In genomic region chr10:31134303-31134928, GRCh38 we compare ENCODE assay signal across 8 cellular contexts.
A peak's percentile ranks its signal among the peaks of the same experiment; 100 is the strongest.
DNase-seq lines count a peak whose midpoint lies in the region; ATAC-seq and TF ChIP-seq lines count a peak whose summit lies in the region.

No MANE protein-coding gene starts in this region.

- H3K4me3 ChIP-seq in A673 (ENCODE audit: low read depth, low read length, poor library complexity, severe bottlenecking), result no peak overlapping the region

- no peaks in the 10 kb centered on the region for H3K9me3 ChIP-seq in A673 (ENCODE audit: low read depth, low read length, poor library complexity, severe bottlenecking)

- no peaks in the 10 kb centered on the region for H3K36me3 ChIP-seq in A673 (ENCODE audit: insufficient read depth, low read length, poor library complexity, severe bottlenecking)

- H3K4me1 ChIP-seq in A673 (ENCODE audit: insufficient read depth, low read length, poor library complexity, severe bottlenecking), result peaks cover 8% of the 10 kb centered on the region

- no TSS peak for BruUV-seq in A673 (replicated peaks; lab: Mats Ljungman, UMichigan)

- ATAC-seq in HG03159 (IDR thresholded peaks at IDR 0.05; ENCODE audit: unreplicated experiment) (peak; percentile 42), left colon (peak; percentile 18)

- no peak for TF ChIP-seq CTCF in A673 (conservative IDR thresholded peaks at IDR 0.05; ENCODE audit: low read depth, low read length)
- no peak for TF ChIP-seq CTCF in GM10266 (IDR thresholded peaks at IDR 0.05; ENCODE audit: control insufficient read depth, insufficient read depth, low read depth, missing control alignments)

- POLR2A ChIA-PET in A673 (lab: Charles Lee; ENCODE audit: low non-redundant PET), result no interaction called here

- no peaks in the 10 kb centered on the region for H3K27me3 ChIP-seq in A673 (replicated peaks; ENCODE audit: insufficient read depth, low read depth, low read length, poor library complexity)

- CTCF ChIA-PET in A673 (lab: Charles Lee), result no interaction called here

- DNase-seq in A673 (ENCODE audit: low spot score), result no peak
- DNase-seq in GM10266 (ENCODE audit: extremely low spot score), result peak; percentile 28
- peak; percentile 26 for DNase-seq in SHP77 treated with DMSO at 0.1 percent for 48 hours (lab: John Stamatoyannopoulos, UW)
- peak; percentile 28 for DNase-seq in cerebellum (ENCODE audit: low spot score)
- peak in 1 of 2 donors; percentile 35 for DNase-seq in left colon
- DNase-seq in stimulated activated CD8-positive, alpha-beta memory T cell treated with anti-CD3 and anti-CD28 coated beads, Interleukin-4, amount 100 ng/mL, for 48 hours, result peak; percentile 45
- DNase-seq in COLO829 (ENCODE audit: low spot score), result no peak

- intact Hi-C loops in A673 (cut with micrococcal nuclease; ENCODE audit: unreplicated experiment) (no loop called here), left colon (cut with DNase I, micrococcal nuclease) (no loop called here)

- peak overlapping the region; percentile 48 for H3K27ac ChIP-seq in A673 (ENCODE audit: low read depth, low read length, poor library complexity, severe bottlenecking)

Comparison
In these comparisons a context has a peak if more than half of its experiments do, and no peak if none do; other contexts are left out.
1. DNase-seq: peak in GM10266 (single experiment), SHP77 treated with DMSO at 0.1 percent for 48 hours (single experiment), cerebellum (single experiment) and stimulated activated CD8-positive, alpha-beta memory T cell treated with anti-CD3 and anti-CD28 coated beads, Interleukin-4, amount 100 ng/mL, for 48 hours (single experiment); none in A673 (single experiment) and COLO829 (single experiment).